Comparison of ENCODE assay signal across 24 cellular contexts in the genomic region with DNA sequence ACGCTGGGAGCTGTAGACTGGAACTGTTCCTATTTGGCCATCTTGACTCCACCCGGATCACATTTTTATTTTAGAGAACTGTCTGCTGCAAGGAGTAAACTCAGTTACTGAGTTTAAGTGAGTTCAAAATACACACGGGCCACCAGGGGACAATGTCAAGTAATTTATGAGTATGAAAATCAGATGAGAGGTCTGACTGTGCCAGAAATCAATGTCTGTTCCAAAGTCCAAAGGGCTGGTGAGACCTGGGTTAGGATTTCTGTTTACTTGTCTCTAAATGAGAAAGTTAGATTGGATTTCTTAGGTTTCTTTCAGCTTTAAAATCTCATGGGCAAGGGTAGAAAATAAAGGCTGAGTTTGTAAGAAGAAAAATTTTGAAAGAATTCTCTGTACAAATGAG.
"Had no signal": no experiment of that assay in that cellular context is flagged by ENCODE, and none has a peak within 500 bp of the region (broad histone marks: within the 10 kb centered on the region; RNA-seq: fewer than 3 reads in every experiment).

No MANE protein-coding gene starts in this region.

- H3K4me3 ChIP-seq: coronary artery, dorsolateral prefrontal cortex, gastrocnemius medialis, thoracic aorta had no signal

- H3K4me1 ChIP-seq: gastrocnemius medialis had no signal

- H3K27ac ChIP-seq: coronary artery, dorsolateral prefrontal cortex, gastrocnemius medialis, thoracic aorta, VCaP had no signal

- H3K27me3 ChIP-seq: dorsolateral prefrontal cortex, gastrocnemius medialis had no signal

- H3K9me3 ChIP-seq: gastrocnemius medialis, thoracic aorta had no signal

- ATAC-seq: activated naive CD4-positive, alpha-beta T cell treated with anti-CD3 and anti-CD28 coated beads, Interleukin-2, amount 50 U/mL, for 72 hours; activated T-cell treated with anti-CD3 and anti-CD28 coated beads, Interleukin-2, amount 50 U/mL, for 72 hours; gastrocnemius medialis; left cardiac atrium; naive thymus-derived CD8-positive, alpha-beta T cell; right cardiac atrium had no signal

- DNase-seq: activated CD4-positive, alpha-beta T cell treated with anti-CD3 and anti-CD28 coated beads for 4 hours; activated CD4-positive, alpha-beta T cell treated with anti-CD3 and anti-CD28 coated beads, Interleukin-2, amount 50 U/mL, for 4 hours; activated naive CD4-positive, alpha-beta T cell; activated T-cell treated with anti-CD3 and anti-CD28 coated beads for 4 hours; activated T-cell treated with anti-CD3 and anti-CD28 coated beads, Interleukin-2, amount 50 U/mL, for 72 hours; anterior cingulate cortex; cerebellar nuclear complex; dorsolateral prefrontal cortex; effector memory CD4-positive, alpha-beta T cell; gastrocnemius medialis; glutamatergic neuron; islet precursor cell; left cardiac atrium; naive thymus-derived CD8-positive, alpha-beta T cell; nucleus accumbens; right cardiac atrium; stimulated activated CD4-positive, alpha-beta T cell treated with anti-CD3 and anti-CD28 coated beads, Interleukin-12 subunit alpha, Interleukin-12 subunit beta, amount 100 ng/mL, for 4 hours; stimulated activated CD4-positive, alpha-beta T cell treated with anti-CD3 and anti-CD28 coated beads, Interleukin-4, amount 100 ng/mL, for 1 hour; T-helper 9 cell; trophoblast cell had no signal

- H3K36me3 ChIP-seq: gastrocnemius medialis, thoracic aorta had no signal
